21 cellular contexts compared by ENCODE assay signal in the genomic region with DNA sequence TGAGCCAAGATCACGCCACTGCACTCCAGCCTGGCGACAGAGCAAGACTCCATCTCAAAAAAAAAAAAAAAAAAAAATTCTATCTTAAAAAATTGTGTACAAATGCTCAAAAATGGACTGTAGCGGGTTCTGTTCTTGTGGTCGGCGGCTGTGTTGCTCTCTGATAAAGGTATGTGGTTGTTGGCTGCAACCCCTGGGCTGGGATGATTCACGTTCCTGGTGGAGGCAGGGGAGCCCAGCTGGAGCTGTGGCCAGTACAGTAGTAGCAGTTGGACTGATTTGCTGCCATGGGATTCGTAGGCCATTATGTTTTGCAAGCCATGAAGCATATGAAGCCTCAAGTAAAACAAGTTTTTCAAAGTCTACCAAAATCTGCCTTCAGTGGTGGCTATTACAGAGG. TPM values are rescaled to one million over a fixed set of nuclear protein-coding genes. Genes with fewer than 3 reads are reported as not detected.
DNase-seq lines count a peak whose midpoint lies in the region; ATAC-seq, FAIRE-seq and TF ChIP-seq lines count a peak whose summit lies in the region.
"Had no signal": no experiment of that assay in that cellular context is flagged by ENCODE, and none has a peak within 500 bp of the region (broad histone marks: within the 10 kb centered on the region; RNA-seq: fewer than 3 reads in every experiment).

No MANE protein-coding gene starts in this region.

- H3K36me3 Mint-ChIP-seq in osteocyte (ENCODE audit: unreplicated experiment) (peaks cover 17% of the 10 kb centered on the region), immature natural killer cell (peaks cover 10 to 25% (median 11%) of the 10 kb centered on the region in 3 donors)

- no peak overlapping the region for H3K27ac ChIP-seq in K562 (ENCODE audit: extremely low read depth, low read depth, low read length)
- H3K27ac ChIP-seq in lower lobe of right lung: no peak overlapping the region
- H3K27ac ChIP-seq: tibial artery, WERI-Rb-1 had no signal

- H3K36me3 ChIP-seq in K562 (ENCODE audit: control insufficient read depth, insufficient read depth, low read length): peaks cover 87% of the 10 kb centered on the region
- peaks cover 65% of the 10 kb centered on the region for H3K36me3 ChIP-seq in lower lobe of right lung

- no peak for TF ChIP-seq RAD21 in K562 (CRISPR knock-in tag; conservative IDR thresholded peaks at IDR 0.05 in 1 of 2, IDR thresholded peaks at IDR 0.05 in 1 of 2)

- H3K9me3 ChIP-seq in K562 (replicated peaks; ENCODE audit: control insufficient read depth, insufficient read depth, low read depth, low read length) (no peaks in the 10 kb centered on the region), lower lobe of right lung (no peaks in the 10 kb centered on the region)
- H3K9me3 ChIP-seq: mucosa of descending colon, tibial artery had no signal

- peak; percentile 75 for ATAC-seq in K562
- no peak for ATAC-seq in lower lobe of right lung
- ATAC-seq: left colon, mucosa of descending colon had no signal

- H3K27me3 Mint-ChIP-seq in osteocyte (ENCODE audit: unreplicated experiment): no peaks in the 10 kb centered on the region
- H3K27me3 Mint-ChIP-seq in immature natural killer cell (ENCODE audit: low read depth in 3 of 3): no peaks in the 10 kb centered on the region
- H3K27me3 Mint-ChIP-seq: IgD-negative memory B cell had no signal

- no peaks in the 10 kb centered on the region for H4K20me1 ChIP-seq in K562 (replicated peaks; ENCODE audit: control insufficient read depth, insufficient read depth, low read length)

- no peak overlapping the region for H2AFZ ChIP-seq in K562 (ENCODE audit: low read depth, low read length)

- H3K4me3 ChIP-seq in K562: no peak overlapping the region
- H3K4me3 ChIP-seq in lower lobe of right lung: no peak overlapping the region
- H3K4me3 ChIP-seq: mucosa of descending colon, tibial artery had no signal

- TF ChIP-seq POLR2A in K562 (conservative IDR thresholded peaks at IDR 0.05): no peak

- DNase-seq in EL (peak; percentile 21), LHCN-M2 (ENCODE audit: low read depth) (peak; percentile 23), K562 (ENCODE audit: extremely low read depth in 1 of 4, low spot score in 3 of 4) (peak in 2 of 4 experiments; percentile 65 to 74), osteocyte (ENCODE audit: extremely low spot score, unreplicated experiment) (peak; percentile 34), SIG-M5 treated with dmso at 0.1 percent for 504 hours (lab: John Stamatoyannopoulos, UW; ENCODE audit: unreplicated experiment) (no peak), lower lobe of right lung (no peak), immature natural killer cell (no peak)
- DNase-seq in activated CD8-positive, alpha-beta memory T cell treated with anti-CD3 and anti-CD28 coated beads, Interleukin-2, amount 50 U/mL, for 48 hours: no peak
- DNase-seq: activated effector memory CD4-positive, alpha-beta T cell treated with anti-CD3 and anti-CD28 coated beads, Interleukin-2, amount 50 U/mL, for 16 hours; C1 segment of cervical spinal cord; dermis blood vessel endothelial cell; DMS 273 treated with DMSO at 0.1 percent for 48 hours; HFFc6; left colon; mucosa of descending colon; NCI-H1092; NCI-H2081 treated with DMSO at 0.1 percent for 48 hours; nucleus accumbens; tibial artery; WERI-Rb-1 had no signal

- no peaks in the 10 kb centered on the region for H3K9me3 Mint-ChIP-seq in osteocyte (ENCODE audit: unreplicated experiment)
- H3K9me3 Mint-ChIP-seq in immature natural killer cell: no peaks in the 10 kb centered on the region
- H3K9me3 Mint-ChIP-seq: HFFc6, IgD-negative memory B cell had no signal

- H3K4me1 ChIP-seq in K562 (replicated peaks in 1 of 2; ENCODE audit: control insufficient read depth in 2 of 2, insufficient read depth in 2 of 2, low read length in 2 of 2): peaks cover 0 to 3% of the 10 kb centered on the region in 2 experiments; a peak in 1 of 5 replicates
- no peaks in the 10 kb centered on the region for H3K4me1 ChIP-seq in lower lobe of right lung
- H3K4me1 ChIP-seq: tibial artery had no signal

- no peak overlapping the region for H3K9ac ChIP-seq in K562 (ENCODE audit: insufficient read depth in 1 of 2, low read depth in 2 of 2, low read length in 2 of 2)

- POLR2A ChIA-PET in K562 (lab: Yijun Ruan, JAX): no interaction called here

- CTCF ChIA-PET in K562 (lab: Yijun Ruan, JAX; ENCODE audit: low intra/inter-chr PET ratio): no interaction called here

- H3K4me1 Mint-ChIP-seq in osteocyte (ENCODE audit: unreplicated experiment) (peaks cover 9% of the 10 kb centered on the region), immature natural killer cell (peaks cover 26 to 27% of the 10 kb centered on the region in 2 donors)

- TF ChIP-seq CTCF in K562 (IDR thresholded peaks at IDR 0.05 in 2 of 3, conservative IDR thresholded peaks at IDR 0.05 in 1 of 3; ENCODE audit: insufficient read depth in 2 of 3, low read depth in 1 of 3, low read length in 3 of 3) (no peak), osteocyte (IDR thresholded peaks at IDR 0.05) (no peak), lower lobe of right lung (IDR thresholded peaks at IDR 0.05) (no peak)

- in situ Hi-C loops in K562 (cut with MboI): no loop called here

- H3K4me3 Mint-ChIP-seq in osteocyte (ENCODE audit: unreplicated experiment) (no peak overlapping the region), immature natural killer cell (no peak overlapping the region)
- H3K4me3 Mint-ChIP-seq: HFFc6, IgD-negative memory B cell had no signal

- peaks cover 37% of the 10 kb centered on the region for H3K79me2 ChIP-seq in K562 (ENCODE audit: control insufficient read depth, insufficient read depth, low read length)

- H3K27ac Mint-ChIP-seq in osteocyte (ENCODE audit: unreplicated experiment) (no peak overlapping the region), immature natural killer cell (no peak overlapping the region)
- H3K27ac Mint-ChIP-seq: HFFc6 had no signal

- TF ChIP-seq EP300 in K562 (IDR thresholded peaks at IDR 0.05; ENCODE audit: low read length): no peak

- BruUV-seq in K562 (replicated peaks; lab: Mats Ljungman, UMichigan): no TSS peak

- intact Hi-C loops in K562 (cut with micrococcal nuclease): no loop called here
- intact Hi-C loops in lower lobe of right lung (cut with DNase I): no loop called here

- peak overlapping the region; percentile 23; the same call in 1 of the 2 replicates for H3K4me2 ChIP-seq in K562 (ENCODE audit: insufficient read depth, low read length)

- peak; percentile 79 for FAIRE-seq in K562 (lab: Jason Lieb, UNC)

- H3K27me3 ChIP-seq in K562 (ENCODE audit: control insufficient read depth in 2 of 2, insufficient read depth in 2 of 2, low read length in 2 of 2): no peaks in the 10 kb centered on the region
- H3K27me3 ChIP-seq in lower lobe of right lung (ENCODE audit: low read depth): no peaks in the 10 kb centered on the region
- H3K27me3 ChIP-seq: tibial artery had no signal

- 35% methylated on average over 7 of the region's 7 CpGs for WGBS in K562 (ENCODE audit: insufficient coverage, low coverage, missing lambda C conversion rate)

- H3K9me1 ChIP-seq in K562 (ENCODE audit: control insufficient read depth, insufficient read depth, low read length): no peaks in the 10 kb centered on the region

RNA-seq across cellular contexts. Expression of a gene that starts 22.3 kb away (rescaled TPM):
- 13.5 and 22.0 TPM in 2 replicates for total RNA-seq in LHCN-M2 (2014; rRNA removed)
- polyA plus RNA-seq in LHCN-M2 (2012): 5.4 TPM
- 129 and 268 TPM in 2 replicates for total RNA-seq in K562 (2011; cell fraction: chromatin; rRNA removed; ENCODE audit: low replicate concordance)
- 56.2 and 74.1 TPM in 2 replicates for total RNA-seq in K562 (2011; cell fraction: nucleolus; rRNA removed)
- total RNA-seq in K562 (2011; cell fraction: nucleoplasm; rRNA removed): 100 and 102 TPM in 2 replicates
- 43.0 and 51.1 TPM in 2 replicates for total RNA-seq in K562 (2014; rRNA removed)
- 69.2 and 73.9 TPM in 2 replicates for total RNA-seq in K562 (2014; rRNA removed; fragmentation: Illumina TruSeq; extraction: Trizol)
- 66.8 and 67.6 TPM in 2 replicates for total RNA-seq in K562 (2015; rRNA removed; fragmentation: Illumina TruSeq; extraction: Trizol)
- total RNA-seq in K562 (2021): 93.6 and 98.9 TPM in 2 replicates
- 37.8 and 39.8 TPM in 2 replicates for polyA plus RNA-seq in K562 (2011; rRNA removed)
- polyA plus RNA-seq in K562 (2011; cell fraction: cytosol; rRNA removed): 12.9 and 27.6 TPM in 2 replicates
- 113 and 158 TPM in 2 replicates for polyA plus RNA-seq in K562 (2011; cell fraction: nucleus; rRNA removed)
- polyA plus RNA-seq in K562 (2012): 24.1 and 37.2 TPM in 2 replicates
- polyA plus RNA-seq in K562 (2014; fragmentation: Illumina TruSeq; extraction: Trizol): 44.1 and 48.7 TPM in 2 replicates
- 10 to 100 TPM; 25.6 to 27.8 TPM for polyA plus RNA-seq in K562 (2014; fragmentation: Nextera tagmentation; extraction: Ambion mirVana)
- polyA plus RNA-seq in K562 (2014; rRNA removed): 28.1 and 37.8 TPM in 2 replicates
- 60.0 and 69.1 TPM in 2 replicates for polyA minus RNA-seq in K562 (2011; rRNA and poly(A)+ RNA removed)
- 50.6 and 66.1 TPM in 2 replicates for polyA minus RNA-seq in K562 (2011; cell fraction: cytosol; rRNA and poly(A)+ RNA removed)
- polyA minus RNA-seq in K562 (2011; cell fraction: nucleus; rRNA and poly(A)+ RNA removed): 59.9 and 98.7 TPM in 2 replicates
- total RNA-seq in osteocyte: 30.8 and 33.4 TPM in 2 replicates
- 29.6 TPM for total RNA-seq in lower lobe of right lung
- 1 to 10 TPM; 2.6 to 9.3 (median 3.1) TPM for polyA plus RNA-seq in immature natural killer cell

RNA-seq across cellular contexts. Expression of a gene that starts 32.4 kb away (rescaled TPM):
- total RNA-seq in LHCN-M2 (2014; rRNA removed) (16.6 and 17.6 TPM in 2 replicates), K562 (2014; rRNA removed) (12.1 and 12.5 TPM in 2 replicates), K562 (2014; rRNA removed; fragmentation: Illumina TruSeq; extraction: Trizol) (27.6 and 34.8 TPM in 2 replicates), K562 (2015; rRNA removed; fragmentation: Illumina TruSeq; extraction: Trizol) (29.3 and 30.0 TPM in 2 replicates), K562 (2021) (19.1 TPM in 2 replicates), osteocyte (15.0 and 15.2 TPM in 2 replicates), lower lobe of right lung (18.3 TPM)
- 2.9 TPM for polyA plus RNA-seq in LHCN-M2 (2012)
- total RNA-seq in K562 (2011; cell fraction: chromatin; rRNA removed; ENCODE audit: low replicate concordance): 54.6 and 116 TPM in 2 replicates
- total RNA-seq in K562 (2011; cell fraction: nucleolus; rRNA removed): 32.2 and 36.5 TPM in 2 replicates
- 77.7 and 94.6 TPM in 2 replicates for total RNA-seq in K562 (2011; cell fraction: nucleoplasm; rRNA removed)
- polyA plus RNA-seq in K562 (2011; rRNA removed) (18.7 and 20.9 TPM in 2 replicates), K562 (2014; fragmentation: Illumina TruSeq; extraction: Trizol) (15.9 and 19.5 TPM in 2 replicates), K562 (2014; fragmentation: Nextera tagmentation; extraction: Ambion mirVana) (10 to 100 TPM; 10.6 to 14.6 TPM), K562 (2014; rRNA removed) (11.3 and 13.3 TPM in 2 replicates), immature natural killer cell (10 to 100 TPM in 2 of 3 donors, 1 to 10 TPM in 1; 7.8 to 52.1 (median 19.5) TPM)
- polyA plus RNA-seq in K562 (2011; cell fraction: cytosol; rRNA removed): 2.5 and 5.3 TPM in 2 replicates
- polyA plus RNA-seq in K562 (2011; cell fraction: nucleus; rRNA removed): 18.6 and 21.2 TPM in 2 replicates
- 10.5 and 11.7 TPM in 2 replicates for polyA plus RNA-seq in K562 (2012)
- polyA minus RNA-seq in K562 (2011; rRNA and poly(A)+ RNA removed): 58.4 and 70.1 TPM in 2 replicates
- polyA minus RNA-seq in K562 (2011; cell fraction: cytosol; rRNA and poly(A)+ RNA removed): 14.0 and 16.0 TPM in 2 replicates
- polyA minus RNA-seq in K562 (2011; cell fraction: nucleus; rRNA and poly(A)+ RNA removed): 24.1 and 32.8 TPM in 2 replicates

Comparison
In these comparisons a context has a peak if more than half of its experiments do, and no peak if none do; other contexts are left out.
1. DNase-seq: peak in EL (single experiment), LHCN-M2 (single experiment) and osteocyte (single experiment); none in SIG-M5 treated with dmso at 0.1 percent for 504 hours (single experiment), lower lobe of right lung (single experiment), immature natural killer cell (0 of 3) and activated CD8-positive, alpha-beta memory T cell treated with anti-CD3 and anti-CD28 coated beads, Interleukin-2, amount 50 U/mL, for 48 hours (single experiment).